Comparison of ENCODE assay signal across 21 cellular contexts in genomic region chr17:41540921-41541625, GRCh38. TPM values are rescaled to one million over a fixed set of nuclear protein-coding genes. Genes with fewer than 3 reads are reported as not detected.
DNase-seq lines count a peak whose midpoint lies in the region; ATAC-seq, FAIRE-seq and TF ChIP-seq lines count a peak whose summit lies in the region.
"Had no signal": no experiment of that assay in that cellular context is flagged by ENCODE, and none has a peak within 500 bp of the region (broad histone marks: within the 10 kb centered on the region; RNA-seq: fewer than 3 reads in every experiment).

No MANE protein-coding gene starts in this region.

- peak overlapping the region in 1 of 2 experiments; percentile 71 for H3K18ac ChIP-seq in mesenchymal stem cell (ENCODE audit: low read depth in 1 of 2, low read length in 2 of 2)

- H4K20me1 ChIP-seq in K562 (replicated peaks; ENCODE audit: control insufficient read depth, insufficient read depth, low read length): no peaks in the 10 kb centered on the region

- no peak for TF ChIP-seq CTCF in K562 (IDR thresholded peaks at IDR 0.05 in 2 of 3, conservative IDR thresholded peaks at IDR 0.05 in 1 of 3; ENCODE audit: insufficient read depth in 2 of 3, low read depth in 1 of 3, low read length in 3 of 3)

- H4K91ac ChIP-seq in mesenchymal stem cell (ENCODE audit: low read length): no peak overlapping the region

- no peak overlapping the region for H2AK5ac ChIP-seq in mesenchymal stem cell (ENCODE audit: low read length, severe bottlenecking)

- DNase-seq in A172 (ENCODE audit: low spot score): peak; percentile 58
- peak; percentile 28 for DNase-seq in MG63
- peak; percentile 52 to 68 (median 65) for DNase-seq in K562 (ENCODE audit: extremely low read depth in 1 of 4, low spot score in 3 of 4)
- no peak for DNase-seq in mesenchymal stem cell
- DNase-seq in COR-L47 (lab: John Stamatoyannopoulos, UW): no peak
- no peak for DNase-seq in HEK293T (ENCODE audit: extremely low spot score)
- DNase-seq: activated CD8-positive, alpha-beta memory T cell treated with anti-CD3 and anti-CD28 coated beads for 24 hours; caudate nucleus; effector CD8-positive, alpha-beta T cell; left ventricle myocardium superior; MV-4-11; naive thymus-derived CD4-positive, alpha-beta T cell; stimulated activated naive B cell treated with anti-CD40 and anti-IgM and Interleukin-4, amounts not matched to agents 10 μg/mL and 1 μg/mL and 100 μg/mL, for 72 hours; T-cell had no signal

- POLR2A ChIA-PET in K562 (lab: Yijun Ruan, JAX): interaction anchor here (0.6 to 2.8 kb wide), 7 partner anchors 8 to 45 kb away, joined by 3 to 17 read pairs (median 4); partner anchors contain the start of gene KRT19
- POLR2A ChIA-PET in HEK293T (lab: Yijun Ruan, JAX): interaction anchor here (1.3 kb wide), 1 partner anchor 894 kb away, joined by 3 read pairs; the partner anchor contains the start of gene SMARCE1

- H4K8ac ChIP-seq in mesenchymal stem cell (ENCODE audit: low read length): no peak overlapping the region

- peak overlapping the region in 1 of 2 experiments; percentile 51 for H3K14ac ChIP-seq in mesenchymal stem cell (ENCODE audit: low read length in 2 of 2)

- H3K9ac ChIP-seq in K562 (ENCODE audit: insufficient read depth in 1 of 2, low read depth in 2 of 2, low read length in 2 of 2): no peak overlapping the region
- no peak overlapping the region for H3K9ac ChIP-seq in mesenchymal stem cell (ENCODE audit: low read length)

- H2AFZ ChIP-seq in K562 (ENCODE audit: low read depth, low read length): no peak overlapping the region
- no peak overlapping the region for H2AFZ ChIP-seq in mesenchymal stem cell (ENCODE audit: low read depth, low read length)

- no peak overlapping the region for H3K23ac ChIP-seq in mesenchymal stem cell (ENCODE audit: low read length in 2 of 2)

- TF ChIP-seq POLR2A in K562 (conservative IDR thresholded peaks at IDR 0.05): no peak

- ATAC-seq in K562: peak; percentile 52
- no peak for ATAC-seq in HG02571 (IDR thresholded peaks at IDR 0.05; ENCODE audit: unreplicated experiment)
- ATAC-seq in HG03439 (IDR thresholded peaks at IDR 0.05; ENCODE audit: unreplicated experiment): no peak
- ATAC-seq: left ventricle myocardium superior; naive thymus-derived CD4-positive, alpha-beta T cell; Right ventricle myocardium inferior; stimulated activated naive B cell treated with anti-CD40 and anti-IgM and Interleukin-4, amounts not matched to agents 10 μg/mL and 1 μg/mL and 100 μg/mL, for 72 hours; T-cell had no signal

- peak overlapping the region; percentile 18 to 29 for H2BK12ac ChIP-seq in mesenchymal stem cell (ENCODE audit: low read length in 2 of 2)

- H3K4me1 ChIP-seq in K562 (replicated peaks in 1 of 2; ENCODE audit: control insufficient read depth in 2 of 2, insufficient read depth in 2 of 2, low read length in 2 of 2) (peaks cover 19 to 24% of the 10 kb centered on the region in 2 experiments), mesenchymal stem cell (ENCODE audit: control insufficient read depth, insufficient read depth, low read depth, low read length) (peaks cover 38% of the 10 kb centered on the region)

- H3K27me3 ChIP-seq in MG63 (no peaks in the 10 kb centered on the region), K562 (ENCODE audit: control insufficient read depth in 2 of 2, insufficient read depth in 2 of 2, low read length in 2 of 2) (no peaks in the 10 kb centered on the region), mesenchymal stem cell (ENCODE audit: control insufficient read depth in 1 of 2, insufficient read depth in 1 of 2, low read length in 2 of 2) (peaks cover 0 to 18% of the 10 kb centered on the region in 2 experiments)
- H3K27me3 ChIP-seq: tibial nerve had no signal

- H3K79me2 ChIP-seq in K562 (ENCODE audit: control insufficient read depth, insufficient read depth, low read length): no peaks in the 10 kb centered on the region

- in situ Hi-C loops in K562 (cut with MboI): no loop called here

- TF ChIP-seq RAD21 in K562 (CRISPR knock-in tag; conservative IDR thresholded peaks at IDR 0.05 in 1 of 2, IDR thresholded peaks at IDR 0.05 in 1 of 2): no peak

- peak overlapping the region; percentile 39 for H2BK15ac ChIP-seq in mesenchymal stem cell (ENCODE audit: low read depth, poor library complexity, severe bottlenecking)

- H3K9me3 ChIP-seq in MG63 (no peaks in the 10 kb centered on the region), K562 (replicated peaks; ENCODE audit: control insufficient read depth, insufficient read depth, low read depth, low read length) (no peaks in the 10 kb centered on the region), mesenchymal stem cell (ENCODE audit: control insufficient read depth, low read length) (no peaks in the 10 kb centered on the region)
- H3K9me3 ChIP-seq: tibial nerve had no signal

- H3K4me2 ChIP-seq in K562 (ENCODE audit: insufficient read depth, low read length) (no peak overlapping the region), mesenchymal stem cell (ENCODE audit: low read length, poor library complexity, severe bottlenecking) (no peak overlapping the region)

- no TSS peak for BruUV-seq in K562 (replicated peaks; lab: Mats Ljungman, UMichigan)

- H3K36me3 ChIP-seq in MG63 (no peaks in the 10 kb centered on the region), K562 (ENCODE audit: control insufficient read depth, insufficient read depth, low read length) (no peaks in the 10 kb centered on the region), mesenchymal stem cell (ENCODE audit: control insufficient read depth in 1 of 2, insufficient read depth in 2 of 2, low read depth in 1 of 2, low read length in 2 of 2) (no peaks in the 10 kb centered on the region)
- H3K36me3 ChIP-seq: tibial nerve had no signal

- H2BK5ac ChIP-seq in mesenchymal stem cell (ENCODE audit: low read depth, low read length, poor library complexity, severe bottlenecking): peak overlapping the region; percentile 33

- 25% methylated on average over 10 of the region's 10 CpGs for WGBS in K562 (ENCODE audit: insufficient coverage, low coverage, missing lambda C conversion rate)
- 97% methylated on average over 10 of the region's 10 CpGs for WGBS in mesenchymal stem cell

- H2BK120ac ChIP-seq in mesenchymal stem cell (ENCODE audit: low read depth, low read length): no peak overlapping the region

- intact Hi-C loops in K562 (cut with micrococcal nuclease): no loop called here

- H3K4me3 ChIP-seq in MG63: no peak overlapping the region
- H3K4me3 ChIP-seq in K562: no peak overlapping the region
- H3K4me3 ChIP-seq in mesenchymal stem cell (ENCODE audit: insufficient read depth in 1 of 2, low read depth in 1 of 2, low read length in 2 of 2): no peak overlapping the region
- H3K4me3 ChIP-seq: tibial nerve had no signal

- H3K9me1 ChIP-seq in K562 (ENCODE audit: control insufficient read depth, insufficient read depth, low read length): no peaks in the 10 kb centered on the region

- no peak; the same call in 1 of the 2 replicates for TF ChIP-seq EP300 in K562 (IDR thresholded peaks at IDR 0.05; ENCODE audit: low read length)

- FAIRE-seq in K562 (lab: Jason Lieb, UNC): peak; percentile 78

- CTCF ChIA-PET in K562 (lab: Yijun Ruan, JAX; ENCODE audit: low intra/inter-chr PET ratio) (no interaction called here), HEK293T (lab: Yijun Ruan, JAX) (interaction anchor here (1.1 to 2.8 kb wide), 2 partner anchors 8 to 108 kb away, joined by 5 to 36 read pairs; no protein-coding TSS in a partner anchor)

- H3K27ac ChIP-seq in K562 (ENCODE audit: extremely low read depth, low read depth, low read length) (no peak overlapping the region), mesenchymal stem cell (ENCODE audit: low read length, poor library complexity, severe bottlenecking) (no peak overlapping the region)
- H3K27ac ChIP-seq: tibial nerve had no signal

- no peaks in the 10 kb centered on the region for H3K79me1 ChIP-seq in mesenchymal stem cell (replicated peaks; ENCODE audit: low read length, poor library complexity, severe bottlenecking)

- H3K4ac ChIP-seq in mesenchymal stem cell (ENCODE audit: low read depth in 1 of 2, low read length in 2 of 2): no peak overlapping the region

RNA-seq across cellular contexts. Expression of gene KRT19, which starts 13.0 kb away (rescaled TPM):
- 8.5 and 11.5 TPM in 2 replicates for total RNA-seq in A172 (2014; rRNA removed; shearing (Covaris generic))
- 20.7 and 46.3 TPM in 2 replicates for total RNA-seq in MG63 (2014; rRNA removed; shearing (Covaris generic); ENCODE audit: low replicate concordance)
- total RNA-seq in K562 (2011; cell fraction: chromatin; rRNA removed; ENCODE audit: low replicate concordance): 25.0 and 82.2 TPM in 2 replicates
- 61.2 and 82.9 TPM in 2 replicates for total RNA-seq in K562 (2011; cell fraction: nucleolus; rRNA removed)
- total RNA-seq in K562 (2011; cell fraction: nucleoplasm; rRNA removed): 39.3 and 39.4 TPM in 2 replicates
- total RNA-seq in K562 (2014; rRNA removed) (120 and 137 TPM in 2 replicates), K562 (2014; rRNA removed; fragmentation: Illumina TruSeq; extraction: Trizol) (25.8 and 41.2 TPM in 2 replicates), K562 (2015; rRNA removed; fragmentation: Illumina TruSeq; extraction: Trizol) (91.7 and 92.6 TPM in 2 replicates), K562 (2021) (151 TPM in 2 replicates)
- polyA plus RNA-seq in K562 (2011; rRNA removed) (96.3 and 121 TPM in 2 replicates), K562 (2014; fragmentation: Illumina TruSeq; extraction: Trizol) (66.5 and 76.7 TPM in 2 replicates), K562 (2014; fragmentation: Nextera tagmentation; extraction: Ambion mirVana) (10 to 100 TPM; 18.5 to 21.5 TPM), K562 (2014; rRNA removed) (80.2 and 104 TPM in 2 replicates)
- polyA plus RNA-seq in K562 (2011; cell fraction: cytosol; rRNA removed): 119 and 275 TPM in 2 replicates
- 88.5 and 137 TPM in 2 replicates for polyA plus RNA-seq in K562 (2011; cell fraction: nucleus; rRNA removed)
- polyA plus RNA-seq in K562 (2012): 152 and 175 TPM in 2 replicates
- polyA minus RNA-seq in K562 (2011; rRNA and poly(A)+ RNA removed): 67.1 and 116 TPM in 2 replicates
- polyA minus RNA-seq in K562 (2011; cell fraction: cytosol; rRNA and poly(A)+ RNA removed): 126 and 127 TPM in 2 replicates
- polyA minus RNA-seq in K562 (2011; cell fraction: nucleus; rRNA and poly(A)+ RNA removed): 31.4 and 35.8 TPM in 2 replicates
- polyA plus RNA-seq in mesenchymal stem cell (2013, experiment 1 of 2): 92.7 TPM
- polyA plus RNA-seq in mesenchymal stem cell (2013, experiment 2 of 2): 91.5 TPM
- total RNA-seq: activated T-helper 1 cell treated with anti-CD3 and anti-CD28 coated beads, Interleukin-12 subunit alpha, Interleukin-12 subunit beta, Interleukin-2, Interleukin-4 antibody, amounts not matched to agents 30 ng/mL and 10 ng/mL and 1 ng/mL, durations not matched to agents 14 hours and 24 hours and 36 hours; naive thymus-derived CD4-positive, alpha-beta T cell had no signal
- polyA plus RNA-seq: naive thymus-derived CD4-positive, alpha-beta T cell had no signal

RNA-seq across cellular contexts. Expression of gene KRT15, which starts 22.4 kb away (rescaled TPM):
- total RNA-seq in A172 (2014; rRNA removed; shearing (Covaris generic)): 29.8 and 31.9 TPM in 2 replicates
- 38.4 and 82.2 TPM in 2 replicates for total RNA-seq in MG63 (2014; rRNA removed; shearing (Covaris generic); ENCODE audit: low replicate concordance)
- total RNA-seq in K562 (2011; cell fraction: chromatin; rRNA removed; ENCODE audit: low replicate concordance): 2.1 and 4.1 TPM in 2 replicates
- total RNA-seq in K562 (2011; cell fraction: nucleolus; rRNA removed): 1.6 and 2.8 TPM in 2 replicates
- 1.2 and 3.0 TPM in 2 replicates for total RNA-seq in K562 (2011; cell fraction: nucleoplasm; rRNA removed)
- total RNA-seq in K562 (2014; rRNA removed): 0.37 and 2.4 TPM in 2 replicates
- 0.44 and 0.89 TPM in 2 replicates for total RNA-seq in K562 (2014; rRNA removed; fragmentation: Illumina TruSeq; extraction: Trizol)
- total RNA-seq in K562 (2015; rRNA removed; fragmentation: Illumina TruSeq; extraction: Trizol): 0.29 and 0.68 TPM in 2 replicates
- 0.34 and 0.95 TPM in 2 replicates for total RNA-seq in K562 (2021)
- 2.1 and 4.4 TPM in 2 replicates for polyA plus RNA-seq in K562 (2011; rRNA removed)
- polyA plus RNA-seq in K562 (2011; cell fraction: cytosol; rRNA removed): 1.7 and 2.4 TPM in 2 replicates
- 1.9 and 8.5 TPM in 2 replicates for polyA plus RNA-seq in K562 (2011; cell fraction: nucleus; rRNA removed)
- polyA plus RNA-seq in K562 (2012): 1.1 and 1.4 TPM in 2 replicates
- polyA plus RNA-seq in K562 (2014; fragmentation: Illumina TruSeq; extraction: Trizol): 0.49 and 1.1 TPM in 2 replicates
- polyA plus RNA-seq in K562 (2014; fragmentation: Nextera tagmentation; extraction: Ambion mirVana): under 1 TPM; 0.28 to 0.60 TPM
- 0.56 and 2.0 TPM in 2 replicates for polyA plus RNA-seq in K562 (2014; rRNA removed)
- polyA minus RNA-seq in K562 (2011; rRNA and poly(A)+ RNA removed): 0.39 and 1.2 TPM in 2 replicates
- polyA minus RNA-seq in K562 (2011; cell fraction: cytosol; rRNA and poly(A)+ RNA removed): not detected in 2 replicates
- polyA minus RNA-seq in K562 (2011; cell fraction: nucleus; rRNA and poly(A)+ RNA removed): 0.67 and 1.1 TPM in 2 replicates
- polyA plus RNA-seq in mesenchymal stem cell (2013, experiment 1 of 2): 0.46 TPM
- polyA plus RNA-seq in mesenchymal stem cell (2013, experiment 2 of 2): 0.52 TPM
- total RNA-seq: activated T-helper 1 cell treated with anti-CD3 and anti-CD28 coated beads, Interleukin-12 subunit alpha, Interleukin-12 subunit beta, Interleukin-2, Interleukin-4 antibody, amounts not matched to agents 30 ng/mL and 10 ng/mL and 1 ng/mL, durations not matched to agents 14 hours and 24 hours and 36 hours; naive thymus-derived CD4-positive, alpha-beta T cell; Right ventricle myocardium inferior had no signal
- polyA plus RNA-seq: naive thymus-derived CD4-positive, alpha-beta T cell had no signal

RNA-seq across cellular contexts. Expression of gene KRT9, which starts 30.8 kb away (rescaled TPM):
- not detected in 2 replicates for total RNA-seq in A172 (2014; rRNA removed; shearing (Covaris generic))
- total RNA-seq in MG63 (2014; rRNA removed; shearing (Covaris generic); ENCODE audit: low replicate concordance): not detected in 2 replicates
- not detected in 2 replicates for total RNA-seq in K562 (2011; cell fraction: chromatin; rRNA removed; ENCODE audit: low replicate concordance)
- total RNA-seq in K562 (2011; cell fraction: nucleolus; rRNA removed): not detected in 2 replicates
- total RNA-seq in K562 (2011; cell fraction: nucleoplasm; rRNA removed): not detected in 2 replicates
- total RNA-seq in K562 (2014; rRNA removed) (not detected in 2 replicates), K562 (2014; rRNA removed; fragmentation: Illumina TruSeq; extraction: Trizol) (not detected in 2 replicates), K562 (2015; rRNA removed; fragmentation: Illumina TruSeq; extraction: Trizol) (not detected in 2 replicates), K562 (2021) (not detected in 2 replicates)
- polyA plus RNA-seq in K562 (2011; rRNA removed) (not detected in 2 replicates), K562 (2014; fragmentation: Illumina TruSeq; extraction: Trizol) (not detected in 2 replicates), K562 (2014; fragmentation: Nextera tagmentation; extraction: Ambion mirVana) (under 1 TPM in 1 of 2 experiments, not detected in 1; 0.03 TPM), K562 (2014; rRNA removed) (not detected in 2 replicates)
- 0.03 TPM in 1 of 2 replicates, not detected in the other for polyA plus RNA-seq in K562 (2011; cell fraction: cytosol; rRNA removed)
- polyA plus RNA-seq in K562 (2011; cell fraction: nucleus; rRNA removed): not detected in 2 replicates
- polyA plus RNA-seq in K562 (2012): not detected in 2 replicates
- polyA minus RNA-seq in K562 (2011; rRNA and poly(A)+ RNA removed): not detected in 2 replicates
- polyA minus RNA-seq in K562 (2011; cell fraction: cytosol; rRNA and poly(A)+ RNA removed): not detected in 2 replicates
- not detected in 2 replicates for polyA minus RNA-seq in K562 (2011; cell fraction: nucleus; rRNA and poly(A)+ RNA removed)
- polyA plus RNA-seq in mesenchymal stem cell (2013, experiment 1 of 2): not detected
- not detected for polyA plus RNA-seq in mesenchymal stem cell (2013, experiment 2 of 2)
- total RNA-seq: activated T-helper 1 cell treated with anti-CD3 and anti-CD28 coated beads, Interleukin-12 subunit alpha, Interleukin-12 subunit beta, Interleukin-2, Interleukin-4 antibody, amounts not matched to agents 30 ng/mL and 10 ng/mL and 1 ng/mL, durations not matched to agents 14 hours and 24 hours and 36 hours; left ventricle myocardium superior; naive thymus-derived CD4-positive, alpha-beta T cell; pulmonary artery endothelial cell; Right ventricle myocardium inferior; T-cell; tibial nerve had no signal
- polyA plus RNA-seq: adipose tissue; naive thymus-derived CD4-positive, alpha-beta T cell had no signal

RNA-seq across cellular contexts. Expression of gene KRT13, which starts 35.7 kb away (rescaled TPM):
- total RNA-seq in A172 (2014; rRNA removed; shearing (Covaris generic)): 2.7 and 2.8 TPM in 2 replicates
- total RNA-seq in MG63 (2014; rRNA removed; shearing (Covaris generic); ENCODE audit: low replicate concordance): 3.8 and 4.0 TPM in 2 replicates
- total RNA-seq in K562 (2011; cell fraction: chromatin; rRNA removed; ENCODE audit: low replicate concordance): 0.21 and 0.76 TPM in 2 replicates
- total RNA-seq in K562 (2011; cell fraction: nucleolus; rRNA removed): not detected in 2 replicates
- total RNA-seq in K562 (2011; cell fraction: nucleoplasm; rRNA removed): not detected in 2 replicates
- total RNA-seq in K562 (2014; rRNA removed): 1.1 TPM in 1 of 2 replicates, not detected in the other
- total RNA-seq in K562 (2014; rRNA removed; fragmentation: Illumina TruSeq; extraction: Trizol): not detected in 2 replicates
- 0.11 TPM in 1 of 2 replicates, not detected in the other for total RNA-seq in K562 (2015; rRNA removed; fragmentation: Illumina TruSeq; extraction: Trizol)
- 0.22 TPM in 1 of 2 replicates, not detected in the other for total RNA-seq in K562 (2021)
- 0.16 and 0.26 TPM in 2 replicates for polyA plus RNA-seq in K562 (2011; rRNA removed)
- polyA plus RNA-seq in K562 (2011; cell fraction: cytosol; rRNA removed): 0.48 and 0.58 TPM in 2 replicates
- polyA plus RNA-seq in K562 (2011; cell fraction: nucleus; rRNA removed): 0.93 and 3.3 TPM in 2 replicates
- polyA plus RNA-seq in K562 (2012): 0.17 and 0.36 TPM in 2 replicates
- polyA plus RNA-seq in K562 (2014; fragmentation: Illumina TruSeq; extraction: Trizol): 0.30 TPM in 1 of 2 replicates, not detected in the other
- under 1 TPM in 1 of 2 experiments, not detected in 1; 0.13 TPM for polyA plus RNA-seq in K562 (2014; fragmentation: Nextera tagmentation; extraction: Ambion mirVana)
- 0.28 TPM in 1 of 2 replicates, not detected in the other for polyA plus RNA-seq in K562 (2014; rRNA removed)
- 0.15 and 0.28 TPM in 2 replicates for polyA minus RNA-seq in K562 (2011; rRNA and poly(A)+ RNA removed)
- polyA minus RNA-seq in K562 (2011; cell fraction: cytosol; rRNA and poly(A)+ RNA removed): not detected in 2 replicates
- 0.22 and 0.54 TPM in 2 replicates for polyA minus RNA-seq in K562 (2011; cell fraction: nucleus; rRNA and poly(A)+ RNA removed)
- not detected for polyA plus RNA-seq in mesenchymal stem cell (2013, experiment 1 of 2)
- not detected for polyA plus RNA-seq in mesenchymal stem cell (2013, experiment 2 of 2)
- total RNA-seq: activated T-helper 1 cell treated with anti-CD3 and anti-CD28 coated beads, Interleukin-12 subunit alpha, Interleukin-12 subunit beta, Interleukin-2, Interleukin-4 antibody, amounts not matched to agents 30 ng/mL and 10 ng/mL and 1 ng/mL, durations not matched to agents 14 hours and 24 hours and 36 hours; left ventricle myocardium superior; naive thymus-derived CD4-positive, alpha-beta T cell; pulmonary artery endothelial cell; Right ventricle myocardium inferior; T-cell had no signal
- polyA plus RNA-seq: naive thymus-derived CD4-positive, alpha-beta T cell had no signal

RNA-seq across cellular contexts. Expression of gene KRT14, which starts 45.6 kb away (rescaled TPM):
- total RNA-seq in A172 (2014; rRNA removed; shearing (Covaris generic)): not detected in 2 replicates
- 6.1 and 7.9 TPM in 2 replicates for total RNA-seq in MG63 (2014; rRNA removed; shearing (Covaris generic); ENCODE audit: low replicate concordance)
- not detected in 2 replicates for total RNA-seq in K562 (2011; cell fraction: chromatin; rRNA removed; ENCODE audit: low replicate concordance)
- total RNA-seq in K562 (2011; cell fraction: nucleolus; rRNA removed): not detected in 2 replicates
- total RNA-seq in K562 (2011; cell fraction: nucleoplasm; rRNA removed): not detected in 2 replicates
- not detected in 2 replicates for total RNA-seq in K562 (2014; rRNA removed)
- total RNA-seq in K562 (2014; rRNA removed; fragmentation: Illumina TruSeq; extraction: Trizol): not detected in 2 replicates
- not detected in 2 replicates for total RNA-seq in K562 (2015; rRNA removed; fragmentation: Illumina TruSeq; extraction: Trizol)
- not detected in 2 replicates for total RNA-seq in K562 (2021)
- polyA plus RNA-seq in K562 (2011; rRNA removed): 0.08 and 0.22 TPM in 2 replicates
- polyA plus RNA-seq in K562 (2011; cell fraction: cytosol; rRNA removed): 0.09 TPM in 1 of 2 replicates, not detected in the other
- polyA plus RNA-seq in K562 (2011; cell fraction: nucleus; rRNA removed): not detected in 2 replicates
- not detected in 2 replicates for polyA plus RNA-seq in K562 (2012)
- polyA plus RNA-seq in K562 (2014; fragmentation: Illumina TruSeq; extraction: Trizol): not detected in 2 replicates
- not detected for polyA plus RNA-seq in K562 (2014; fragmentation: Nextera tagmentation; extraction: Ambion mirVana)
- polyA plus RNA-seq in K562 (2014; rRNA removed): not detected in 2 replicates
- not detected in 2 replicates for polyA minus RNA-seq in K562 (2011; rRNA and poly(A)+ RNA removed)
- polyA minus RNA-seq in K562 (2011; cell fraction: cytosol; rRNA and poly(A)+ RNA removed): not detected in 2 replicates
- polyA minus RNA-seq in K562 (2011; cell fraction: nucleus; rRNA and poly(A)+ RNA removed): not detected in 2 replicates
- polyA plus RNA-seq in mesenchymal stem cell (2013, experiment 1 of 2): not detected
- not detected for polyA plus RNA-seq in mesenchymal stem cell (2013, experiment 2 of 2)
- total RNA-seq: activated T-helper 1 cell treated with anti-CD3 and anti-CD28 coated beads, Interleukin-12 subunit alpha, Interleukin-12 subunit beta, Interleukin-2, Interleukin-4 antibody, amounts not matched to agents 30 ng/mL and 10 ng/mL and 1 ng/mL, durations not matched to agents 14 hours and 24 hours and 36 hours; left ventricle myocardium superior; naive thymus-derived CD4-positive, alpha-beta T cell; Right ventricle myocardium inferior; T-cell had no signal
- polyA plus RNA-seq: naive thymus-derived CD4-positive, alpha-beta T cell had no signal

Comparison
In these comparisons a context has a peak if more than half of its experiments do, and no peak if none do; other contexts are left out.
1. DNase-seq: peak in A172 (single experiment), MG63 (single experiment) and K562 (4 of 4); none in mesenchymal stem cell (single experiment), COR-L47 (single experiment) and HEK293T (single experiment).